Comparison of ENCODE assay signal across 33 cellular contexts in the genomic region with DNA sequence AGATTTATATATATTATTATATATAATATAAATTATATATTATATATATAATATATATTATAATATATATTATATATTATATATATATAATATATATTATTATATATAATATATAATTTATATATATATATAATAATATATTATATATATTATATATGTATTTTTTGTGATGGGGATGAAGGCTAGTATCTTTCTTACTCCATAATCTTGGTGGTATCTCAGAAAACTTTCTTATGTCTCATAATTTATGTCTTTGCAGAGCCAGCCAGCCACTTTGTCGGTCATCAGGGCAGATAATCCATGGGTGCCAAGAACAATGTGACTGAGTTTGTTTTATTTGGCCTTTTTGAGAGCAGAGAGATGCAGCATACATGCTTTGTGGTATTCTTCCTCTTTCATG. TPM values are rescaled to one million over a fixed set of nuclear protein-coding genes. Genes with fewer than 3 reads are reported as not detected.
"Had no signal": no experiment of that assay in that cellular context is flagged by ENCODE, and none has a peak within 500 bp of the region (broad histone marks: within the 10 kb centered on the region; RNA-seq: fewer than 3 reads in every experiment).

A gene with protein sequence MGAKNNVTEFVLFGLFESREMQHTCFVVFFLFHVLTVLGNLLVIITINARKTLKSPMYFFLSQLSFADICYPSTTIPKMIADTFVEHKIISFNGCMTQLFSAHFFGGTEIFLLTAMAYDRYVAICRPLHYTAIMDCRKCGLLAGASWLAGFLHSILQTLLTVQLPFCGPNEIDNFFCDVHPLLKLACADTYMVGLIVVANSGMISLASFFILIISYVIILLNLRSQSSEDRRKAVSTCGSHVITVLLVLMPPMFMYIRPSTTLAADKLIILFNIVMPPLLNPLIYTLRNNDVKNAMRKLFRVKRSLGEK (plus strand): TSS at position 301 of the 400 bp plus-strand sequence. CDS start 0 bp downstream, at position 301.

- H3K27ac Mint-ChIP-seq: mesothelial cell of epicardium; natural killer cell; nephron progenitor cell; neural progenitor cell; progenitor cell of endocrine pancreas; stimulated activated memory B cell treated with anti-CD40 and anti-IgM and Interleukin-4, amounts not matched to agents 10 μg/mL and 1 μg/mL and 100 μg/mL, for 72 hours; stimulated activated naive CD8-positive, alpha-beta T cell treated with anti-CD3 and anti-CD28 coated beads, Interleukin-15, amount 100 ng/mL, for 72 hours had no signal

- H3K27ac ChIP-seq: left ventricle myocardium inferior, neural progenitor cell, neutrophil, right atrium auricular region, right lobe of liver, tibial nerve, upper lobe of left lung, vagina had no signal

- H3K4me1 ChIP-seq: left ventricle myocardium inferior, neural progenitor cell, right atrium auricular region, right lobe of liver, tibial nerve, vagina had no signal

- H3K9me3 Mint-ChIP-seq: natural killer cell; neural progenitor cell; stimulated activated memory B cell treated with anti-CD40 and anti-IgM and Interleukin-4, amounts not matched to agents 10 μg/mL and 1 μg/mL and 100 μg/mL, for 72 hours; stimulated activated naive CD8-positive, alpha-beta T cell treated with anti-CD3 and anti-CD28 coated beads, Interleukin-15, amount 100 ng/mL, for 72 hours had no signal

- FAIRE-seq: keratinocyte had no signal

- H3K36me3 Mint-ChIP-seq: mesothelial cell of epicardium; natural killer cell; neural progenitor cell; stimulated activated memory B cell treated with anti-CD40 and anti-IgM and Interleukin-4, amounts not matched to agents 10 μg/mL and 1 μg/mL and 100 μg/mL, for 72 hours had no signal

- DNase-seq: hippocampal formation; left ventricle myocardium inferior; mesendoderm; naive B cell; natural killer cell; nephron progenitor cell; occipital lobe; right lobe of liver; stimulated activated CD4-positive, alpha-beta T cell treated with anti-CD3 and anti-CD28 coated beads, Interleukin-4, amount 100 ng/mL, for 4 hours; stimulated activated CD8-positive, alpha-beta memory T cell treated with anti-CD3 and anti-CD28 coated beads, Interleukin-4, amount 100 ng/mL, for 48 hours; stimulated activated naive CD4-positive, alpha-beta T cell treated with Interleukin-2 at 50 U/mL for 16 hours; stimulated activated naive CD8-positive, alpha-beta T cell treated with anti-CD3 and anti-CD28 coated beads, Interleukin-15, amount 100 ng/mL, for 72 hours; substantia nigra; upper lobe of left lung had no signal

- ATAC-seq: natural killer cell; right lobe of liver; stimulated activated memory B cell treated with anti-CD40 and anti-IgM and Interleukin-4, amounts not matched to agents 10 μg/mL and 1 μg/mL and 100 μg/mL, for 72 hours; stimulated activated naive CD8-positive, alpha-beta T cell treated with anti-CD3 and anti-CD28 coated beads, Interleukin-15, amount 100 ng/mL, for 72 hours had no signal

- H3K9me3 ChIP-seq: neutrophil, right atrium auricular region, right lobe of liver, upper lobe of left lung, vagina had no signal

- H3K4me3 Mint-ChIP-seq: mesothelial cell of epicardium; naive B cell; natural killer cell; nephron progenitor cell; neural progenitor cell; stimulated activated memory B cell treated with anti-CD40 and anti-IgM and Interleukin-4, amounts not matched to agents 10 μg/mL and 1 μg/mL and 100 μg/mL, for 72 hours; stimulated activated naive CD8-positive, alpha-beta T cell treated with anti-CD3 and anti-CD28 coated beads, Interleukin-15, amount 100 ng/mL, for 72 hours had no signal

- H3K4me3 ChIP-seq: left ventricle myocardium inferior, lung, neural progenitor cell, right atrium auricular region, right lobe of liver, tibial nerve, upper lobe of left lung, vagina had no signal

- H3K27me3 Mint-ChIP-seq: progenitor cell of endocrine pancreas had no signal

- H3K36me3 ChIP-seq: left ventricle myocardium inferior, neutrophil, right atrium auricular region, right lobe of liver, tibial nerve, upper lobe of left lung, vagina had no signal

- H3K27me3 ChIP-seq: neural progenitor cell, neutrophil, right atrium auricular region, right lobe of liver, tibial nerve, upper lobe of left lung, vagina had no signal

- H3K4me1 Mint-ChIP-seq: mesothelial cell of epicardium; natural killer cell; nephron progenitor cell; neural progenitor cell; stimulated activated memory B cell treated with anti-CD40 and anti-IgM and Interleukin-4, amounts not matched to agents 10 μg/mL and 1 μg/mL and 100 μg/mL, for 72 hours; stimulated activated naive CD8-positive, alpha-beta T cell treated with anti-CD3 and anti-CD28 coated beads, Interleukin-15, amount 100 ng/mL, for 72 hours had no signal

RNA-seq across cellular contexts. Expression of the gene that starts here (rescaled TPM):
- total RNA-seq: left ventricle myocardium inferior, lower leg skin, lung, mesothelial cell of epicardium, mononuclear cell, natural killer cell, occipital lobe, osteocyte, progenitor cell of endocrine pancreas, pulmonary artery endothelial cell, renal cortical epithelial cell, right atrium auricular region, right lobe of liver, skeletal muscle tissue, temporal lobe, tibial nerve, upper lobe of left lung, urinary bladder, vagina had no signal
- polyA plus RNA-seq: keratinocyte, lung, thymus, urinary bladder had no signal
